27 cellular contexts compared by ENCODE assay signal in the genomic region with DNA sequence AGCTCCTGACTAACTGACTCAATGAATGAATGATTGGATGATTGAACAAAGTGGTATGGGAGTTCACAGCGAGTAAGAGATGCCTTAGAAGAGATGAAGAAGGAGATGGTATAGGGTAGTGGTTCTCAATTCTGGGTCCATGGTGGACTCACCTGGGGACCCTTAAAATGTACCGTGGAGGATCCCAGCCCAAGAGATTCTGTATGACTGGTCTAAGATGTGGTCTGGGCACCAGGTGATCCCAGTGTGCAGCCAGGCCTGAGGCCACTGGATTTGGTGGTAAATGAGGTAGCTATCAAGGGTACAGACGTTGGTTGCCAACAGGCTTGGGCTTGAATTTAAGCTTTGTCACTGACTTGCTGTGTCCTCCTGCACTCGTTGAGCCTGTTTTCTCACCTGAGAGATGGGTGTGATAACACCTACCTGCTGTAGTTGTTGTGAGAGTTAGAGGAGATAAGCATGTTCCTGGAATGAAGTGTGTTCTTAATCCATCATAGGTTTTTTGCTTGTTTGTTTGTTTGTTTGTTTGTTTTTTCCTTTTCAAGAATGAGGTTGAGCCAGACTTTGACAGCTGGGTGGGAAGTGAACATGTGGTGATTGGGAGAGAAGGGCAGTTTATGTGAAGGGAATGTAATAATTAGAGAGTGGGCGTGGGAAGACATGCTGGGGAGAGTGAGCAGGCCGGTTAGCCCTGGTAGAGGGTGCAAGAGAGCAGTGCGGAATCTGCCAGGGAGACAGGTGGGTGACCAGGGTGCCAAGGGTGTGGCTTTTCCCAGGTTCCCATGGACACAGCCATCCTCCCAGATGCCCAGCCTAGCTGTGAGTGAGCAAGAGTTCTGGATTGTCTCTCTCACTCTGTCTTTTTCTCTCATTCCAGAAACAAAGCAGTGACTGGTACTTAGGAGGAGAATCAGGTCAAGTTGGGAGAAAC. TPM values are rescaled to one million over a fixed set of nuclear protein-coding genes. Genes with fewer than 3 reads are reported as not detected.
DNase-seq lines count a peak whose midpoint lies in the region; ATAC-seq, FAIRE-seq and TF ChIP-seq lines count a peak whose summit lies in the region.
"Had no signal": no experiment of that assay in that cellular context is flagged by ENCODE, and none has a peak within 500 bp of the region (broad histone marks: within the 10 kb centered on the region; RNA-seq: fewer than 3 reads in every experiment).

No MANE protein-coding gene starts in this region.

- ATAC-seq in foreskin keratinocyte, result peak; percentile 55
- no peak for ATAC-seq in activated T-helper 17 cell treated with anti-CD3 and anti-CD28 coated beads, Interleukin-2, amount 50 U/mL, for 72 hours (replicated peaks)
- ATAC-seq: activated CD8-positive, alpha-beta T cell treated with anti-CD3 and anti-CD28 coated beads, Interleukin-2, amount 10 ng/mL, durations not matched to agents 7 days and 5 days; naive thymus-derived CD4-positive, alpha-beta T cell; stimulated activated effector memory CD8-positive, alpha-beta T cell treated with anti-CD3 and anti-CD28 coated beads, Interleukin-12 subunit alpha, Interleukin-12 subunit beta, amount 100 ng/mL, for 72 hours had no signal

- peaks cover 6% of the 10 kb centered on the region for H3K36me3 Mint-ChIP-seq in type B pancreatic cell
- no peaks in the 10 kb centered on the region for H3K36me3 Mint-ChIP-seq in activated T-helper 17 cell treated with anti-CD3 and anti-CD28 coated beads, Interleukin-2, amount 50 U/mL, for 72 hours (ENCODE audit: low read depth)
- H3K36me3 Mint-ChIP-seq: brain; naive thymus-derived CD4-positive, alpha-beta T cell; stimulated activated effector memory CD8-positive, alpha-beta T cell treated with anti-CD3 and anti-CD28 coated beads, Interleukin-12 subunit alpha, Interleukin-12 subunit beta, amount 100 ng/mL, for 72 hours had no signal

- intact Hi-C loops in dorsolateral prefrontal cortex (cut with DNase I), result no loop called here

- peaks cover 25% of the 10 kb centered on the region for H3K27me3 Mint-ChIP-seq in type B pancreatic cell
- H3K27me3 Mint-ChIP-seq in activated T-helper 17 cell treated with anti-CD3 and anti-CD28 coated beads, Interleukin-2, amount 50 U/mL, for 72 hours, result peaks cover 36% of the 10 kb centered on the region

- H3K9me3 Mint-ChIP-seq in type B pancreatic cell, result peaks cover 23% of the 10 kb centered on the region
- H3K9me3 Mint-ChIP-seq in activated T-helper 17 cell treated with anti-CD3 and anti-CD28 coated beads, Interleukin-2, amount 50 U/mL, for 72 hours, result no peaks in the 10 kb centered on the region
- H3K9me3 Mint-ChIP-seq: stimulated activated effector memory CD8-positive, alpha-beta T cell treated with anti-CD3 and anti-CD28 coated beads, Interleukin-12 subunit alpha, Interleukin-12 subunit beta, amount 100 ng/mL, for 72 hours had no signal

- H3K4me1 Mint-ChIP-seq in type B pancreatic cell (ENCODE audit: unreplicated experiment), result peaks cover 19% of the 10 kb centered on the region
- no peaks in the 10 kb centered on the region for H3K4me1 Mint-ChIP-seq in activated T-helper 17 cell treated with anti-CD3 and anti-CD28 coated beads, Interleukin-2, amount 50 U/mL, for 72 hours
- H3K4me1 Mint-ChIP-seq: stimulated activated effector memory CD8-positive, alpha-beta T cell treated with anti-CD3 and anti-CD28 coated beads, Interleukin-12 subunit alpha, Interleukin-12 subunit beta, amount 100 ng/mL, for 72 hours had no signal

- H3K27me3 ChIP-seq in MG63, result no peaks in the 10 kb centered on the region
- H3K27me3 ChIP-seq in bronchial epithelial cell (ENCODE audit: control insufficient read depth, insufficient read depth, low read length), result no peaks in the 10 kb centered on the region
- H3K27me3 ChIP-seq in foreskin keratinocyte, result no peaks in the 10 kb centered on the region
- peaks cover 0 to 2% (median 0%) of the 10 kb centered on the region in 45 donors for H3K27me3 ChIP-seq in dorsolateral prefrontal cortex
- H3K27me3 ChIP-seq: ovary had no signal

- peak overlapping the region; percentile 89 for H3K27ac Mint-ChIP-seq in type B pancreatic cell
- no peak overlapping the region for H3K27ac Mint-ChIP-seq in activated T-helper 17 cell treated with anti-CD3 and anti-CD28 coated beads, Interleukin-2, amount 50 U/mL, for 72 hours
- H3K27ac Mint-ChIP-seq: activated CD8-positive, alpha-beta T cell treated with anti-CD3 and anti-CD28 coated beads, Interleukin-2, amount 10 ng/mL, durations not matched to agents 7 days and 5 days; brain; HFFc6; stimulated activated effector memory CD8-positive, alpha-beta T cell treated with anti-CD3 and anti-CD28 coated beads, Interleukin-12 subunit alpha, Interleukin-12 subunit beta, amount 100 ng/mL, for 72 hours had no signal

- H3K4me3 ChIP-seq in MG63, result no peak overlapping the region
- H3K4me3 ChIP-seq in bronchial epithelial cell (ENCODE audit: low read depth, low read length), result no peak overlapping the region
- H3K4me3 ChIP-seq in dorsolateral prefrontal cortex, result no peak overlapping the region
- H3K4me3 ChIP-seq: coronary artery, heart left ventricle, ovary had no signal

- H3K9me3 ChIP-seq in MG63, result peaks cover 7% of the 10 kb centered on the region; the same call in 1 of the 2 replicates
- H3K9me3 ChIP-seq: heart left ventricle, ovary had no signal

- no peak for FAIRE-seq in bronchial epithelial cell (lab: Jason Lieb, UNC)
- FAIRE-seq: D721Med, endometrium, GM19239 had no signal

- DNase-seq in MG63, result peak; percentile 16
- DNase-seq in bronchial epithelial cell (ENCODE audit: low read depth), result peak; percentile 82
- DNase-seq in foreskin keratinocyte, result peak; percentile 49 to 74
- DNase-seq in type B pancreatic cell (ENCODE audit: extremely low spot score, unreplicated experiment), result no peak
- no peak for DNase-seq in activated CD8-positive, alpha-beta memory T cell treated with anti-CD3 and anti-CD28 coated beads, Interleukin-2, amount 50 U/mL, for 4 hours
- no peak for DNase-seq in dorsolateral prefrontal cortex
- DNase-seq: activated CD4-positive, CD25-positive, alpha-beta regulatory T cell treated with anti-CD3 and anti-CD28 coated beads, Interleukin-2, amount 50 U/mL, for 72 hours; activated CD8-positive, alpha-beta T cell treated with anti-CD3 and anti-CD28 coated beads, Interleukin-2, amount 10 ng/mL, durations not matched to agents 7 days and 5 days; activated naive CD4-positive, alpha-beta T cell; EL; heart left ventricle; HFFc6; MM.1S; naive thymus-derived CD4-positive, alpha-beta T cell; NCI-H1417; NCI-H446; ovary; SHP77 treated with DMSO at 0.1 percent for 48 hours had no signal

- peak overlapping the region; percentile 89 for H3K27ac ChIP-seq in foreskin keratinocyte
- no peak overlapping the region for H3K27ac ChIP-seq in dorsolateral prefrontal cortex
- H3K27ac ChIP-seq: coronary artery, heart left ventricle, ovary had no signal

- H3K36me3 ChIP-seq in MG63 (no peaks in the 10 kb centered on the region), bronchial epithelial cell (ENCODE audit: control insufficient read depth, insufficient read depth, low read length) (no peaks in the 10 kb centered on the region)
- H3K36me3 ChIP-seq: heart left ventricle, ovary had no signal

- peak; percentile 23 for TF ChIP-seq CTCF in bronchial epithelial cell (IDR thresholded peaks at IDR 0.05; ENCODE audit: insufficient read depth, low read length, severe bottlenecking)
- peak; percentile 48 for TF ChIP-seq CTCF in foreskin keratinocyte (conservative IDR thresholded peaks at IDR 0.05)
- TF ChIP-seq CTCF in type B pancreatic cell (conservative IDR thresholded peaks at IDR 0.05), result no peak
- no peak for TF ChIP-seq CTCF in dorsolateral prefrontal cortex (IDR thresholded peaks at IDR 0.05 in 54 of 56, conservative IDR thresholded peaks at IDR 0.05 in 2 of 56; ENCODE audit: low read depth in 1 of 56, partially characterized antibody in 56 of 56)

- H3K4me3 Mint-ChIP-seq in type B pancreatic cell, result peak overlapping the region; percentile 67
- H3K4me3 Mint-ChIP-seq in activated T-helper 17 cell treated with anti-CD3 and anti-CD28 coated beads, Interleukin-2, amount 50 U/mL, for 72 hours, result no peak overlapping the region
- H3K4me3 Mint-ChIP-seq: activated CD8-positive, alpha-beta T cell treated with anti-CD3 and anti-CD28 coated beads, Interleukin-2, amount 10 ng/mL, durations not matched to agents 7 days and 5 days; brain; HFFc6; naive thymus-derived CD4-positive, alpha-beta T cell; stimulated activated effector memory CD8-positive, alpha-beta T cell treated with anti-CD3 and anti-CD28 coated beads, Interleukin-12 subunit alpha, Interleukin-12 subunit beta, amount 100 ng/mL, for 72 hours had no signal

- peaks cover 33% of the 10 kb centered on the region for H3K4me1 ChIP-seq in foreskin keratinocyte

RNA-seq across cellular contexts. Expression of a gene that starts 31.4 kb away (rescaled TPM):
- total RNA-seq in MG63 (2014; rRNA removed; shearing (Covaris generic); ENCODE audit: low replicate concordance), result 15.8 and 21.6 TPM in 2 replicates
- total RNA-seq in bronchial epithelial cell (22.6 and 41.0 TPM in 2 replicates), foreskin keratinocyte (84.8 and 98.9 TPM in 2 replicates), type B pancreatic cell (ENCODE audit: low replicate concordance) (0.46 and 0.76 TPM in 2 replicates), dorsolateral prefrontal cortex (10 to 100 TPM in 12 of 120 experiments, 1 to 10 TPM in 78, under 1 TPM in 22, not detected in 8; 0.35 to 43.9 (median 2.7) TPM)
- polyA plus RNA-seq in foreskin keratinocyte, result 69.6 and 88.5 TPM in 2 replicates
- total RNA-seq in activated T-helper 17 cell treated with anti-CD3 and anti-CD28 coated beads, Interleukin-2, amount 50 U/mL, for 72 hours, result under 1 TPM in 1 of 2 donors, not detected in 1; 0.40 TPM
- total RNA-seq: activated CD8-positive, alpha-beta T cell treated with anti-CD3 and anti-CD28 coated beads, Interleukin-2, amount 10 ng/mL, durations not matched to agents 7 days and 5 days had no signal
- polyA plus RNA-seq: naive thymus-derived CD4-positive, alpha-beta T cell had no signal

RNA-seq across cellular contexts. Expression of a gene that starts 43.0 kb away (rescaled TPM):
- total RNA-seq in MG63 (2014; rRNA removed; shearing (Covaris generic); ENCODE audit: low replicate concordance), result 3.1 and 6.9 TPM in 2 replicates
- total RNA-seq in bronchial epithelial cell (not detected in 2 replicates), foreskin keratinocyte (0.21 and 0.44 TPM in 2 replicates), type B pancreatic cell (ENCODE audit: low replicate concordance) (not detected in 2 replicates), dorsolateral prefrontal cortex (not detected)
- polyA plus RNA-seq in foreskin keratinocyte, result 0.43 and 0.57 TPM in 2 replicates
- under 1 TPM in 1 of 2 donors, not detected in 1; 0.78 TPM for total RNA-seq in activated T-helper 17 cell treated with anti-CD3 and anti-CD28 coated beads, Interleukin-2, amount 50 U/mL, for 72 hours
- total RNA-seq: activated CD8-positive, alpha-beta T cell treated with anti-CD3 and anti-CD28 coated beads, Interleukin-2, amount 10 ng/mL, durations not matched to agents 7 days and 5 days; fibroblast of villous mesenchyme; heart left ventricle; HFFc6; naive thymus-derived CD4-positive, alpha-beta T cell; ovary had no signal
- polyA plus RNA-seq: adipose tissue; heart left ventricle; naive thymus-derived CD4-positive, alpha-beta T cell; ovary had no signal

Comparison
In these comparisons a context has a peak if more than half of its experiments do, and no peak if none do; other contexts are left out.
1. DNase-seq: peak in MG63 (single experiment), bronchial epithelial cell (single experiment) and foreskin keratinocyte (2 of 2); none in type B pancreatic cell (single experiment), activated CD8-positive, alpha-beta memory T cell treated with anti-CD3 and anti-CD28 coated beads, Interleukin-2, amount 50 U/mL, for 4 hours (single experiment) and dorsolateral prefrontal cortex (0 of 10).
2. CTCF ChIP-seq: peak in bronchial epithelial cell (single experiment) and foreskin keratinocyte (single experiment); none in type B pancreatic cell (single experiment) and dorsolateral prefrontal cortex (0 of 56).